In the genomic region with DNA sequence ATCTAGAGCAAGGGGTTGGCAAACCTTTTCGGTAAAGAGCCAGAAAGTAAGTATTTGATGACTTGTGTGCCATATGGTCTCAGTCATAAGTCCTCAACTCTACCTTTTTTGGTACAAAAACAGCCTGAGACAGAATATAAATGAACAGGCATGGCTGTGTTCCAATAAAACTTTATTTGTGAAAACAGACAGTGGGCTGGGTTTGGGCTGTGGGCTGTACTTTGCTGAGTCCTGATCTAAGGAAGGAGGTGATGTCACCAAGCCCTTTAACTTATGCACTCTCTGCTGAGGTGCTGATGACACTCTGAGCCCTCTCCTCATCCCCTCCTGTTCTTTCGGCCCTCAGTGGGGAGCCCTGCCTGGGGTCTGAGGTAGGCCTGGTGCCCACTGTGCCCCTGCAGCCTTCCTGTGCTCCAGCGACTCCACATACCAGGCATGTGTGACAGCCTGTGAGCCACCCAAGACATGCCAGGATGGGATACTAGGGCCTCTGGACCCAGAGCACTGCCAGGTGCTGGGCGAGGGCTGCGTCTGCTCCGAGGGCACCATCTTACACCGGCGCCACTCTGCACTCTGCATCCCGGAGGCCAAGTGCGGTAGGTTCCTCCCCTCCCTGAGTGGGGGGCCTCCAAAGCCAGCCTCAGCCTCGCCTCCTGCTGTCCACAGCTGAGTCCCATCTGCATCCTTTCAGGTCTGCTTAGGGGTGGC, we compare ENCODE assay signal across 24 cellular contexts.
DNase-seq lines count a peak whose midpoint lies in the region; ATAC-seq, FAIRE-seq and TF ChIP-seq lines count a peak whose summit lies in the region.
"Had no signal": no experiment of that assay in that cellular context is flagged by ENCODE, and none has a peak within 500 bp of the region (broad histone marks: within the 10 kb centered on the region; RNA-seq: fewer than 3 reads in every experiment).

No MANE protein-coding gene starts in this region.

- H3K4me3 ChIP-seq in SK-N-SH (ENCODE audit: low read depth in 2 of 2, low read length in 1 of 2): no peak overlapping the region
- H3K4me3 ChIP-seq in Karpas-422 (ENCODE audit: low read length): no peak overlapping the region
- no peak overlapping the region for H3K4me3 ChIP-seq in HepG2 (replicated peaks in 1 of 3; ENCODE audit: insufficient read depth in 1 of 3, low read depth in 2 of 3, low read length in 3 of 3)
- H3K4me3 ChIP-seq: BLaER1 treated with 17β-estradiol and CSF1 and Interleukin-3, amounts not matched to agents 10 nM and 100 nM; HAP-1; Peyer's patch had no signal

- H3K27ac ChIP-seq in SK-N-SH (ENCODE audit: low read depth in 2 of 2, low read length in 1 of 2): no peak overlapping the region
- no peak overlapping the region for H3K27ac ChIP-seq in Karpas-422 (ENCODE audit: low read length)
- no peak overlapping the region for H3K27ac ChIP-seq in HepG2 (ENCODE audit: extremely low read length, insufficient read depth, low read length)
- H3K27ac ChIP-seq: 22Rv1, KMS-11, Peyer's patch had no signal

- TF ChIP-seq EP300 in SK-N-SH (IDR thresholded peaks at IDR 0.05; ENCODE audit: borderline replicate concordance in 1 of 2, low read depth in 1 of 2, low read length in 1 of 2): no peak
- TF ChIP-seq EP300 in HepG2 (IDR thresholded peaks at IDR 0.05; ENCODE audit: low read depth in 2 of 2, low read length in 2 of 2): no peak
- no peak for TF ChIP-seq EP300 in HepG2 (CRISPR knock-in tag; IDR thresholded peaks at IDR 0.05; ENCODE audit: borderline replicate concordance)

- TF ChIP-seq CTCF in SK-N-SH (IDR thresholded peaks at IDR 0.05): no peak
- TF ChIP-seq CTCF in HepG2 (CRISPR knock-in tag; IDR thresholded peaks at IDR 0.05): no peak

- H3K27me3 ChIP-seq in SK-N-SH (ENCODE audit: insufficient read depth) (no peaks in the 10 kb centered on the region), Karpas-422 (ENCODE audit: low read length) (no peaks in the 10 kb centered on the region), HepG2 (ENCODE audit: control insufficient read depth in 1 of 2, insufficient read depth in 2 of 2, low read length in 2 of 2) (peaks cover 3 to 35% of the 10 kb centered on the region in 2 experiments; a peak in 3 of 5 replicates)
- H3K27me3 ChIP-seq: BLaER1 treated with 17β-estradiol and CSF1 and Interleukin-3, amounts not matched to agents 10 nM and 100 nM; Peyer's patch had no signal

- DNase-seq in SK-N-SH (peak; percentile 15), Karpas-422 (peak; percentile 54), HepG2 (ENCODE audit: low spot score) (no peak), GM19238 (ENCODE audit: insufficient read length, low spot score) (no peak)
- DNase-seq in stimulated activated effector memory CD8-positive, alpha-beta T cell treated with anti-CD3 and anti-CD28 coated beads, Interleukin-12 subunit alpha, Interleukin-12 subunit beta, amount 100 ng/mL, for 72 hours (ENCODE audit: low spot score in 2 of 2): peak in 1 of 2 donors; percentile 33
- DNase-seq in activated CD4-positive, alpha-beta T cell treated with anti-CD3 and anti-CD28 coated beads for 4 hours: no peak
- DNase-seq: ACHN; Caco-2; CD4-positive, alpha-beta memory T cell; DND-41; MV-4-11; NCI-H1694; NCI-H2081; NCI-H2171; NCI-H345; NCI-H524 treated with DMSO at 0.1 percent for 48 hours; Peyer's patch had no signal

- no peaks in the 10 kb centered on the region for H3K36me3 Mint-ChIP-seq in stimulated activated effector memory CD8-positive, alpha-beta T cell treated with anti-CD3 and anti-CD28 coated beads, Interleukin-12 subunit alpha, Interleukin-12 subunit beta, amount 100 ng/mL, for 72 hours
- H3K36me3 Mint-ChIP-seq: CD4-positive, alpha-beta memory T cell had no signal

- H3K79me2 ChIP-seq in SK-N-SH (ENCODE audit: insufficient read depth) (no peaks in the 10 kb centered on the region), Karpas-422 (ENCODE audit: low read length) (no peaks in the 10 kb centered on the region), HepG2 (ENCODE audit: insufficient read depth, low read length) (no peaks in the 10 kb centered on the region)

- intact Hi-C loops in HepG2 (cut with micrococcal nuclease; ENCODE audit: unreplicated experiment): no loop called here

- no peaks in the 10 kb centered on the region for H3K9me3 Mint-ChIP-seq in stimulated activated effector memory CD8-positive, alpha-beta T cell treated with anti-CD3 and anti-CD28 coated beads, Interleukin-12 subunit alpha, Interleukin-12 subunit beta, amount 100 ng/mL, for 72 hours
- H3K9me3 Mint-ChIP-seq: CD4-positive, alpha-beta memory T cell had no signal

- no peak for TF ChIP-seq RAD21 in SK-N-SH (IDR thresholded peaks at IDR 0.05; ENCODE audit: low read length)
- TF ChIP-seq RAD21 in HepG2 (CRISPR knock-in tag; IDR thresholded peaks at IDR 0.05): no peak

- H3F3A ChIP-seq in SK-N-SH (replicated peaks; ENCODE audit: insufficient read depth): no peaks in the 10 kb centered on the region

- no peak overlapping the region for H3K4me3 Mint-ChIP-seq in stimulated activated effector memory CD8-positive, alpha-beta T cell treated with anti-CD3 and anti-CD28 coated beads, Interleukin-12 subunit alpha, Interleukin-12 subunit beta, amount 100 ng/mL, for 72 hours
- H3K4me3 Mint-ChIP-seq: CD4-positive, alpha-beta memory T cell had no signal

- H3K36me3 ChIP-seq in SK-N-SH (replicated peaks in 1 of 2; ENCODE audit: control insufficient read depth in 1 of 2, insufficient read depth in 2 of 2, low read length in 1 of 2): no peaks in the 10 kb centered on the region
- no peaks in the 10 kb centered on the region for H3K36me3 ChIP-seq in Karpas-422 (ENCODE audit: insufficient read depth, low read length)
- no peaks in the 10 kb centered on the region for H3K36me3 ChIP-seq in HepG2 (replicated peaks in 1 of 2; ENCODE audit: control insufficient read depth in 1 of 2, insufficient read depth in 2 of 2, low read length in 2 of 2)
- H3K36me3 ChIP-seq: BLaER1 treated with 17β-estradiol and CSF1 and Interleukin-3, amounts not matched to agents 10 nM and 100 nM; HAP-1; Peyer's patch had no signal

- FAIRE-seq in HepG2 (lab: Jason Lieb, UNC): no peak
- FAIRE-seq: GM19239 had no signal

- H3K4me2 ChIP-seq in SK-N-SH: no peak overlapping the region
- H3K4me2 ChIP-seq in Karpas-422 (ENCODE audit: low read depth, low read length, poor library complexity, severe bottlenecking): no peak overlapping the region
- H3K4me2 ChIP-seq in HepG2 (ENCODE audit: low read depth, low read length): no peak overlapping the region
- H3K4me2 ChIP-seq: KMS-11 had no signal

- no peaks in the 10 kb centered on the region for H4K20me1 ChIP-seq in SK-N-SH (ENCODE audit: insufficient read depth)
- H4K20me1 ChIP-seq in Karpas-422 (ENCODE audit: insufficient read depth, low read depth, low read length): no peaks in the 10 kb centered on the region
- no peaks in the 10 kb centered on the region for H4K20me1 ChIP-seq in HepG2 (ENCODE audit: insufficient read depth, low read length)
- H4K20me1 ChIP-seq: BLaER1 treated with 17β-estradiol and CSF1 and Interleukin-3, amounts not matched to agents 10 nM and 100 nM had no signal

- POLR2A ChIA-PET in SK-N-SH (lab: Yijun Ruan, JAX) (no interaction called here), HepG2 (lab: Yijun Ruan, JAX) (no interaction called here)

- in situ Hi-C loops in HepG2 (cut with HindIII; ENCODE audit: extremely low pct_ligation_motif_present, low pct_unique_long_range_greater_than_20kb): no loop called here

- BruUV-seq in HepG2 (replicated peaks; lab: Mats Ljungman, UMichigan): no TSS peak

- CTCF ChIA-PET in SK-N-SH (lab: Yijun Ruan, JAX) (no interaction called here), HepG2 (lab: Yijun Ruan, JAX; ENCODE audit: low intra/inter-chr PET ratio, low total read pairs) (no interaction called here)

- no peaks in the 10 kb centered on the region for H3K4me1 ChIP-seq in SK-N-SH (ENCODE audit: control insufficient read depth in 1 of 2, insufficient read depth in 2 of 2, low read depth in 1 of 2, low read length in 1 of 2)
- no peaks in the 10 kb centered on the region for H3K4me1 ChIP-seq in Karpas-422 (ENCODE audit: low read length)
- H3K4me1 ChIP-seq in HepG2 (ENCODE audit: insufficient read depth, low read length): no peaks in the 10 kb centered on the region
- H3K4me1 ChIP-seq: Caco-2, HAP-1, Peyer's patch had no signal

- no peak overlapping the region for H2AFZ ChIP-seq in SK-N-SH (ENCODE audit: low read depth)
- H2AFZ ChIP-seq in Karpas-422 (ENCODE audit: low read length): no peak overlapping the region
- H2AFZ ChIP-seq in HepG2 (ENCODE audit: low read length): no peak overlapping the region

- H3K9ac ChIP-seq in SK-N-SH: no peak overlapping the region
- no peak overlapping the region for H3K9ac ChIP-seq in Karpas-422 (ENCODE audit: low read length)
- no peak overlapping the region for H3K9ac ChIP-seq in HepG2 (ENCODE audit: insufficient read depth, low read depth, low read length)
- H3K9ac ChIP-seq: BLaER1 treated with 17β-estradiol and CSF1 and Interleukin-3, amounts not matched to agents 10 nM and 100 nM; KMS-11 had no signal

- no peak; the same call in 2 of the 3 replicates for ATAC-seq in SK-N-SH treated with all-trans-retinoic acid at 6 μM for 48 hours
- ATAC-seq in HepG2: peak; percentile 17; the same call in 1 of the 3 replicates
- ATAC-seq in stimulated activated effector memory CD8-positive, alpha-beta T cell treated with anti-CD3 and anti-CD28 coated beads, Interleukin-12 subunit alpha, Interleukin-12 subunit beta, amount 100 ng/mL, for 72 hours: peak; percentile 3
- no peak for ATAC-seq in GM21619 (IDR thresholded peaks at IDR 0.05; ENCODE audit: unreplicated experiment)

- H3K9me3 ChIP-seq in SK-N-SH (no peaks in the 10 kb centered on the region), Karpas-422 (ENCODE audit: low read length) (no peaks in the 10 kb centered on the region), HepG2 (ENCODE audit: low read length) (no peaks in the 10 kb centered on the region)
- H3K9me3 ChIP-seq: BLaER1 treated with 17β-estradiol and CSF1 and Interleukin-3, amounts not matched to agents 10 nM and 100 nM; Caco-2; HAP-1; Peyer's patch had no signal

- WGBS in SK-N-SH (ENCODE audit: low lambda C conversion rate): 73% methylated on average over 10 of the region's 11 CpGs
- WGBS in HepG2 (ENCODE audit: low lambda C conversion rate): 44% methylated on average over 3 of the region's 11 CpGs

- no peaks in the 10 kb centered on the region for H3K4me1 Mint-ChIP-seq in stimulated activated effector memory CD8-positive, alpha-beta T cell treated with anti-CD3 and anti-CD28 coated beads, Interleukin-12 subunit alpha, Interleukin-12 subunit beta, amount 100 ng/mL, for 72 hours
- H3K4me1 Mint-ChIP-seq: CD4-positive, alpha-beta memory T cell had no signal

- no peaks in the 10 kb centered on the region for H3K9me2 ChIP-seq in SK-N-SH
- no peaks in the 10 kb centered on the region for H3K9me2 ChIP-seq in Karpas-422 (replicated peaks; ENCODE audit: insufficient read depth, low read length)

- H3K27ac Mint-ChIP-seq in stimulated activated effector memory CD8-positive, alpha-beta T cell treated with anti-CD3 and anti-CD28 coated beads, Interleukin-12 subunit alpha, Interleukin-12 subunit beta, amount 100 ng/mL, for 72 hours: no peak overlapping the region
- H3K27ac Mint-ChIP-seq: CD4-positive, alpha-beta memory T cell had no signal

- no peak for TF ChIP-seq POLR2A in HepG2 (IDR thresholded peaks at IDR 0.05; ENCODE audit: insufficient read depth in 1 of 2, low read depth in 2 of 2, low read length in 2 of 2)

TF ChIP-seq in SK-N-SH treated with all-trans-retinoic acid at 6 μM for 48 hours, 23 proteins besides CTCF, POLR2A, EP300 and RAD21 (continues in another document):
- no peak for TF ChIP-seq ZNF70 (CRISPR knock-in tag; IDR thresholded peaks at IDR 0.05)

TF ChIP-seq in HepG2, 621 proteins besides CTCF, POLR2A, EP300 and RAD21 (continues in another document):
- no peak for TF ChIP-seq TMF1 (CRISPR knock-in tag; IDR thresholded peaks at IDR 0.05; ENCODE audit: low read depth)

Comparison
In these comparisons a context has a peak if more than half of its experiments do, and no peak if none do; other contexts are left out.
1. DNase-seq: peak in SK-N-SH (single experiment) and Karpas-422 (single experiment); none in HepG2 (single experiment), GM19238 (single experiment) and activated CD4-positive, alpha-beta T cell treated with anti-CD3 and anti-CD28 coated beads for 4 hours (0 of 2).
2. ATAC-seq: peak in HepG2 (single experiment) and stimulated activated effector memory CD8-positive, alpha-beta T cell treated with anti-CD3 and anti-CD28 coated beads, Interleukin-12 subunit alpha, Interleukin-12 subunit beta, amount 100 ng/mL, for 72 hours (single experiment); none in SK-N-SH treated with all-trans-retinoic acid at 6 μM for 48 hours (single experiment) and GM21619 (single experiment).